ENCODE assay signal across 8 cellular contexts in genomic region chr14:103597623-103598372, GRCh38. TPM values are rescaled to one million over a fixed set of nuclear protein-coding genes. Genes with fewer than 3 reads are reported as not detected.
DNase-seq lines count a peak whose midpoint lies in the region; ATAC-seq and TF ChIP-seq lines count a peak whose summit lies in the region.

No MANE protein-coding gene starts in this region.

- H3K9me3 ChIP-seq in BE2C (no peaks in the 10 kb centered on the region), MG63 (no peaks in the 10 kb centered on the region)

- H3K4me3 ChIP-seq in BE2C (ENCODE audit: low read depth, low read length) (no peak overlapping the region), MG63 (no peak overlapping the region)

- no peaks in the 10 kb centered on the region for H3K27me3 ChIP-seq in BE2C
- no peaks in the 10 kb centered on the region for H3K27me3 ChIP-seq in MG63

- peaks cover 12% of the 10 kb centered on the region for H3K4me1 ChIP-seq in BE2C

- no peak for TF ChIP-seq CTCF in BE2C (IDR thresholded peaks at IDR 0.05; ENCODE audit: low read depth, low read length)

- no peak for ATAC-seq in GM18861 (IDR thresholded peaks at IDR 0.05; ENCODE audit: unreplicated experiment)

- no peaks in the 10 kb centered on the region for H3K36me3 ChIP-seq in BE2C
- H3K36me3 ChIP-seq in MG63, result no peaks in the 10 kb centered on the region

- peak; percentile 57 for DNase-seq in BE2C
- peak; percentile 83 for DNase-seq in MG63
- peak; percentile 80 for DNase-seq in astrocyte of the hippocampus (ENCODE audit: low read depth, low spot score)
- peak; percentile 72 for DNase-seq in kidney glomerular epithelial cell (lab: John Stamatoyannopoulos, UW)
- DNase-seq in stimulated activated CD4-positive, alpha-beta T cell treated with anti-CD3 and anti-CD28 coated beads, Interleukin-12 subunit alpha, Interleukin-12 subunit beta, amount 100 ng/mL, for 4 hours, result no peak
- no peak for DNase-seq in activated CD8-positive, alpha-beta memory T cell treated with anti-CD3 and anti-CD28 coated beads, Interleukin-2, amount 50 U/mL, for 48 hours
- no peak for DNase-seq in mesenteric fat pad (ENCODE audit: low spot score)

RNA-seq across cellular contexts. Expression of gene KLC1, which starts 31.2 kb away (rescaled TPM):
- polyA plus RNA-seq in BE2C (2012; ENCODE audit: insufficient read depth, insufficient read length, low read depth), result 184 TPM
- total RNA-seq in MG63 (2014; rRNA removed; shearing (Covaris generic); ENCODE audit: low replicate concordance), result 75.8 and 113 TPM in 2 replicates
- total RNA-seq in mesenteric fat pad, result 200 TPM

RNA-seq across cellular contexts. Expression of gene COA8, which starts 35.0 kb away (rescaled TPM):
- polyA plus RNA-seq in BE2C (2012; ENCODE audit: insufficient read depth, insufficient read length, low read depth), result 43.8 TPM
- 18.4 and 38.9 TPM in 2 replicates for total RNA-seq in MG63 (2014; rRNA removed; shearing (Covaris generic); ENCODE audit: low replicate concordance)
- 45.8 TPM for total RNA-seq in mesenteric fat pad

RNA-seq across cellular contexts. Expression of gene BAG5, which starts 35.3 kb away (rescaled TPM):
- 54.9 TPM for polyA plus RNA-seq in BE2C (2012; ENCODE audit: insufficient read depth, insufficient read length, low read depth)
- total RNA-seq in MG63 (2014; rRNA removed; shearing (Covaris generic); ENCODE audit: low replicate concordance), result 5.4 and 8.2 TPM in 2 replicates
- total RNA-seq in mesenteric fat pad, result 55.1 TPM

Comparison
In these comparisons a context has a peak if more than half of its experiments do, and no peak if none do; other contexts are left out.
1. DNase-seq: peak in BE2C (single experiment), MG63 (single experiment), astrocyte of the hippocampus (single experiment) and kidney glomerular epithelial cell (single experiment); none in stimulated activated CD4-positive, alpha-beta T cell treated with anti-CD3 and anti-CD28 coated beads, Interleukin-12 subunit alpha, Interleukin-12 subunit beta, amount 100 ng/mL, for 4 hours (single experiment), activated CD8-positive, alpha-beta memory T cell treated with anti-CD3 and anti-CD28 coated beads, Interleukin-2, amount 50 U/mL, for 48 hours (single experiment) and mesenteric fat pad (single experiment).